In the genomic region with DNA sequence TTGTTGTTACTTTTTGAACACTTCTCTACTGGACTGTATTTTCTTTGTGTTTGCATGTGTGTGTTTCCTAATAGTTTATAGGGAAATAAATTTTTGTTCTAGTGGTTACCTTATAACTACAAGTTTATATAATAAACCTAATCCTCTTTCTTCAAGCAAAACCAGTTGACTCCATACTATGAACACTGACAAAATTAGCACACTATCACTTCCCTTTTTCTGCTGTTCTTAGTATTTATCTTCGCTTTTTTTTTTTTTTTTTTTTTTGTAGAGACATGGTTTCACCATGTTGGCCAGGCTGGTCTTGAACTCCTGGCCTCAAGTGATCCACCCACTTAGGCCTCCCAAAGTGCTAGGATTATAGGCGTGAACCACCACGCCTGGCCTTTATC, we compare ENCODE assay signal across 8 cellular contexts. TPM values are rescaled to one million over a fixed set of nuclear protein-coding genes. Genes with fewer than 3 reads are reported as not detected.
DNase-seq lines count a peak whose midpoint lies in the region; ATAC-seq and TF ChIP-seq lines count a peak whose summit lies in the region.

No MANE protein-coding gene starts in this region.

- POLR2A ChIA-PET in A673 (lab: Charles Lee; ENCODE audit: low non-redundant PET) = no interaction called here

- no peak overlapping the region for H3K9ac ChIP-seq in MM.1S (ENCODE audit: low read length)

- peak; percentile 45 for ATAC-seq in GM19452 (IDR thresholded peaks at IDR 0.05; ENCODE audit: unreplicated experiment)
- ATAC-seq in effector memory CD8-positive, alpha-beta T cell (replicated peaks) = no peak

- H3K27ac Mint-ChIP-seq in dendritic cell treated with granulocyte-macrophage colony-stimulating factor and Interleukin-4, amounts not matched to agents 40 ng/mL and 50 ng/mL, for 4 days = peak overlapping the region; percentile 99
- H3K27ac Mint-ChIP-seq in effector memory CD8-positive, alpha-beta T cell = no peak overlapping the region

- H3K27me3 ChIP-seq in A673 (replicated peaks; ENCODE audit: insufficient read depth, low read depth, low read length, poor library complexity) (no peaks in the 10 kb centered on the region), MM.1S (replicated peaks; ENCODE audit: insufficient read depth, low read length) (no peaks in the 10 kb centered on the region)

- H3K4me3 Mint-ChIP-seq in dendritic cell treated with granulocyte-macrophage colony-stimulating factor and Interleukin-4, amounts not matched to agents 40 ng/mL and 50 ng/mL, for 4 days = peak overlapping the region; percentile 2
- no peak overlapping the region for H3K4me3 Mint-ChIP-seq in effector memory CD8-positive, alpha-beta T cell

- CTCF ChIA-PET in A673 (lab: Charles Lee) = no interaction called here

- peaks cover 5% of the 10 kb centered on the region for H3K36me3 Mint-ChIP-seq in dendritic cell treated with granulocyte-macrophage colony-stimulating factor and Interleukin-4, amounts not matched to agents 40 ng/mL and 50 ng/mL, for 4 days (ENCODE audit: low read depth)
- no peaks in the 10 kb centered on the region for H3K36me3 Mint-ChIP-seq in effector memory CD8-positive, alpha-beta T cell (ENCODE audit: insufficient read depth)

- no peaks in the 10 kb centered on the region for H3K9me2 ChIP-seq in MM.1S (replicated peaks; ENCODE audit: insufficient read depth, low read length)

- H2AFZ ChIP-seq in MM.1S (ENCODE audit: low read length) = peak overlapping the region; percentile 61; the same call in 1 of the 2 replicates

- DNase-seq in A673 (ENCODE audit: low spot score) = no peak
- no peak for DNase-seq in MM.1S
- DNase-seq in DMS79 treated with DMSO at 0.1 percent for 48 hours (lab: John Stamatoyannopoulos, UW) = no peak
- no peak for DNase-seq in superior temporal gyrus (ENCODE audit: extremely low spot score)
- no peak for DNase-seq in effector memory CD8-positive, alpha-beta T cell
- DNase-seq in NK-92 (lab: John Stamatoyannopoulos, UW; ENCODE audit: unreplicated experiment) = no peak

- intact Hi-C loops in A673 (cut with micrococcal nuclease; ENCODE audit: unreplicated experiment) = no loop called here
- intact Hi-C loops in dendritic cell treated with granulocyte-macrophage colony-stimulating factor and Interleukin-4, amounts not matched to agents 40 ng/mL and 50 ng/mL, for 4 days (cut with micrococcal nuclease) = no loop called here

- peaks cover 76% of the 10 kb centered on the region for H3K4me1 Mint-ChIP-seq in dendritic cell treated with granulocyte-macrophage colony-stimulating factor and Interleukin-4, amounts not matched to agents 40 ng/mL and 50 ng/mL, for 4 days (ENCODE audit: low read depth)
- peaks cover 0 to 2% of the 10 kb centered on the region in 2 donors for H3K4me1 Mint-ChIP-seq in effector memory CD8-positive, alpha-beta T cell (ENCODE audit: low read depth in 2 of 2)

- H3K27ac ChIP-seq in A673 (ENCODE audit: low read depth, low read length, poor library complexity, severe bottlenecking) (peak overlapping the region; percentile 35), MM.1S (ENCODE audit: low read length) (peak overlapping the region; percentile 9; the same call in 1 of the 2 replicates)

- no TSS peak for BruUV-seq in A673 (replicated peaks; lab: Mats Ljungman, UMichigan)

- H3K4me3 ChIP-seq in A673 (ENCODE audit: low read depth, low read length, poor library complexity, severe bottlenecking) (no peak overlapping the region), MM.1S (ENCODE audit: low read length) (no peak overlapping the region)

- H3K4me2 ChIP-seq in MM.1S (ENCODE audit: low read depth, low read length) = peak overlapping the region; percentile 8; the same call in 1 of the 2 replicates

- H3K9me3 ChIP-seq in A673 (ENCODE audit: low read depth, low read length, poor library complexity, severe bottlenecking) (no peaks in the 10 kb centered on the region), MM.1S (replicated peaks; ENCODE audit: insufficient read depth, low read length) (no peaks in the 10 kb centered on the region)

- H3F3A ChIP-seq in MM.1S (ENCODE audit: insufficient read depth, low read length) = peaks cover 7% of the 10 kb centered on the region; the same call in 1 of the 2 replicates

- H3K4me1 ChIP-seq in A673 (ENCODE audit: insufficient read depth, low read length, poor library complexity, severe bottlenecking) = peaks cover 4% of the 10 kb centered on the region
- peaks cover 11% of the 10 kb centered on the region for H3K4me1 ChIP-seq in MM.1S (ENCODE audit: low read length)

- TF ChIP-seq CTCF in A673 (conservative IDR thresholded peaks at IDR 0.05; ENCODE audit: low read depth, low read length) (no peak), MM.1S (IDR thresholded peaks at IDR 0.05; ENCODE audit: low read length) (no peak)

- no peaks in the 10 kb centered on the region for H3K36me3 ChIP-seq in A673 (ENCODE audit: insufficient read depth, low read length, poor library complexity, severe bottlenecking)
- no peaks in the 10 kb centered on the region for H3K36me3 ChIP-seq in MM.1S (replicated peaks; ENCODE audit: insufficient read depth, low read length)

- H3K79me2 ChIP-seq in MM.1S (ENCODE audit: low read length) = no peaks in the 10 kb centered on the region

- no peaks in the 10 kb centered on the region for H3K27me3 Mint-ChIP-seq in dendritic cell treated with granulocyte-macrophage colony-stimulating factor and Interleukin-4, amounts not matched to agents 40 ng/mL and 50 ng/mL, for 4 days
- no peaks in the 10 kb centered on the region for H3K27me3 Mint-ChIP-seq in effector memory CD8-positive, alpha-beta T cell

- no peaks in the 10 kb centered on the region for H3K9me3 Mint-ChIP-seq in dendritic cell treated with granulocyte-macrophage colony-stimulating factor and Interleukin-4, amounts not matched to agents 40 ng/mL and 50 ng/mL, for 4 days
- H3K9me3 Mint-ChIP-seq in effector memory CD8-positive, alpha-beta T cell = no peaks in the 10 kb centered on the region

- no peaks in the 10 kb centered on the region for H4K20me1 ChIP-seq in MM.1S (ENCODE audit: insufficient read depth, low read length)

RNA-seq across cellular contexts. Expression of a gene that starts 25.0 kb away (rescaled TPM):
- total RNA-seq in A673 (2021) = 91.7 and 107 TPM in 2 replicates

RNA-seq across cellular contexts. Expression of a gene that starts 30.8 kb away (rescaled TPM):
- total RNA-seq in A673 (2021) = 100 and 111 TPM in 2 replicates

RNA-seq across cellular contexts. Expression of a gene that starts 54.8 kb away (rescaled TPM):
- not detected in 2 replicates for total RNA-seq in A673 (2021)
